In the genomic region with DNA sequence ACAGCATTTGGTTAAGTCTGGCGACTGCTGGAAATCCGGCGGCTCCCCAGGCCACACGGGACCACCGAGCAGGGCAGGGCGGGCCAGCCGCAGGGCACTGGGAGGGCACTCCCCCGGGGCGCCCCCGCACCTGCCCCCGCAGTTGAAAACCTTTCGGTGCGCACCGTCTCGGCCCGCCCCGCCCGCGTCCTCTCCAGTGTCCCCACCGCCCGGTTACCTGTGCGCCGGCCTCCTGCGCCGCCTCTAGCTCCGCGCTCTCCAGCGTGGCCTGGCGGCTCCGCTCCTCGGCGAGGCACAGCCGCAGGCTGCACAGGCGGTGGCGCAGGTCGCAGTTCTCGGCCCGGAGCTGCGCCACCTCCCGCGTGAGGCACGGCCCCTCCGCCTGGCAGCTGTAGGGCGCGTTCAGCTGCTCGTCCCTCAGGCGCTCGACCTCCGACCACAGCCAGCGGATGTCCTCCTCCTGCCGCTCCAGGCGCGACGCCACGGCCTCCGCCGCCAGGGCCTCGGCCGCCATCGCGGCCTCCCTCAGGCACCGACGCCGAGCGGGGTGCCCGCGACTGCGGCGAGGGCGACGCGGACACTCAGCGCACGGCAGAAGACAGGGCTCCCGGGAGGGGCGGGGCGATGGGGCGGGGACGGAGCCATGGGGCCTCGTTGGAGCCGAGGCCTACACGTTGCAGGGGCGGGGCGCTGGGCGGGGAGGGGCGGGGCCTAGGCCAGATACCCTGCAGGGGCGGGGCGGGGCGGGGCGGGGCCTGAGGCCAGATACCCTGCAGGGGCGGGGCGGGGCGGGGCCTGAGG, we compare ENCODE assay signal across 1 cellular context.
A peak's percentile ranks its signal among the peaks of the same experiment; 100 is the strongest.
TF ChIP-seq lines count a peak whose summit lies in the region.

A gene (minus strand): TSS at position 600 of the 801 bp plus-strand sequence. CDS start 86 bp downstream, at position 514.

TF ChIP-seq in HepG2, 621 proteins besides CTCF, POLR2A, EP300 and RAD21 (continued from another document and continues in another):
- TF ChIP-seq, protein P1, sequence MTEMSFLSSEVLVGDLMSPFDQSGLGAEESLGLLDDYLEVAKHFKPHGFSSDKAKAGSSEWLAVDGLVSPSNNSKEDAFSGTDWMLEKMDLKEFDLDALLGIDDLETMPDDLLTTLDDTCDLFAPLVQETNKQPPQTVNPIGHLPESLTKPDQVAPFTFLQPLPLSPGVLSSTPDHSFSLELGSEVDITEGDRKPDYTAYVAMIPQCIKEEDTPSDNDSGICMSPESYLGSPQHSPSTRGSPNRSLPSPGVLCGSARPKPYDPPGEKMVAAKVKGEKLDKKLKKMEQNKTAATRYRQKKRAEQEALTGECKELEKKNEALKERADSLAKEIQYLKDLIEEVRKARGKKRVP (CRISPR knock-in tag; IDR thresholded peaks at IDR 0.05), result peak in 1 of 2 experiments; percentile 68; a peak in 1 of 4 replicates
- TF ChIP-seq ESRRA (CRISPR knock-in tag; IDR thresholded peaks at IDR 0.05; ENCODE audit: low read depth) (peak; percentile 61; the same call in 1 of the 2 replicates), HMG20B (CRISPR knock-in tag; conservative IDR thresholded peaks at IDR 0.05) (no peak), ZNF20 (CRISPR knock-in tag; IDR thresholded peaks at IDR 0.05) (no peak), SMAD1 (CRISPR knock-in tag; IDR thresholded peaks at IDR 0.05; ENCODE audit: borderline replicate concordance, low read depth) (peak; percentile 94; the same call in 1 of the 2 replicates), NFATC3 (CRISPR knock-in tag; IDR thresholded peaks at IDR 0.05) (no peak), RBM22 (optimal IDR thresholded peaks at IDR 0.05; ENCODE audit: low read length) (no peak), POLR2G (IDR thresholded peaks at IDR 0.05; ENCODE audit: low read depth, low read length) (peak; percentile 97), ZNF468 (CRISPR knock-in tag; IDR thresholded peaks at IDR 0.05) (peak; percentile 84; the same call in 1 of the 2 replicates), PHF21A (CRISPR knock-in tag; IDR thresholded peaks at IDR 0.05) (no peak; the same call in 1 of the 2 replicates), ZNF670 (CRISPR knock-in tag; IDR thresholded peaks at IDR 0.05; ENCODE audit: borderline replicate concordance) (peak; percentile 75; the same call in 1 of the 2 replicates), REXO4 (CRISPR knock-in tag; IDR thresholded peaks at IDR 0.05; ENCODE audit: borderline replicate concordance) (peak; percentile 89; the same call in 1 of the 2 replicates), ZNF841 (CRISPR knock-in tag; IDR thresholded peaks at IDR 0.05; ENCODE audit: borderline replicate concordance) (peak; percentile 71; the same call in 1 of the 2 replicates), KLF13 (CRISPR knock-in tag; IDR thresholded peaks at IDR 0.05) (peak; percentile 75; the same call in 1 of the 2 replicates), ZNF282 (IDR thresholded peaks at IDR 0.05; ENCODE audit: partially characterized antibody) (no peak), NKX3-1 (CRISPR knock-in tag; IDR thresholded peaks at IDR 0.05) (no peak), ZNF616 (CRISPR knock-in tag; IDR thresholded peaks at IDR 0.05; ENCODE audit: low read depth) (peak; percentile 90), ZNF615 (CRISPR knock-in tag; IDR thresholded peaks at IDR 0.05; ENCODE audit: borderline replicate concordance) (0 out of 2 replicates have a peak, but pooled peaks have one; percentile 50), ZNF337 (CRISPR knock-in tag; IDR thresholded peaks at IDR 0.05; ENCODE audit: borderline replicate concordance, low read depth) (no peak), SNAI1 (CRISPR knock-in tag; IDR thresholded peaks at IDR 0.05; ENCODE audit: borderline replicate concordance) (no peak), ZNF605 (CRISPR knock-in tag; IDR thresholded peaks at IDR 0.05) (no peak), ZNF329 (CRISPR knock-in tag; IDR thresholded peaks at IDR 0.05; ENCODE audit: low read depth) (peak; percentile 94), MEF2D (CRISPR knock-in tag; IDR thresholded peaks at IDR 0.05) (no peak), HNRNPUL1 (IDR thresholded peaks at IDR 0.05; ENCODE audit: low read depth, low read length) (no peak), STAT5B (CRISPR knock-in tag; IDR thresholded peaks at IDR 0.05) (no peak), FOXK1 (CRISPR knock-in tag; IDR thresholded peaks at IDR 0.05; ENCODE audit: borderline replicate concordance, low read depth) (no peak), THAP11 (CRISPR knock-in tag; IDR thresholded peaks at IDR 0.05) (peak; percentile 67), ZNF260 (CRISPR knock-in tag; IDR thresholded peaks at IDR 0.05; ENCODE audit: borderline replicate concordance, low read depth) (no peak), MEIS2 (CRISPR knock-in tag; IDR thresholded peaks at IDR 0.05) (peak; percentile 36; the same call in 1 of the 2 replicates), KDM3A (CRISPR knock-in tag; IDR thresholded peaks at IDR 0.05; ENCODE audit: low read depth) (no peak; the same call in 1 of the 2 replicates), SRSF9 (IDR thresholded peaks at IDR 0.05; ENCODE audit: borderline replicate concordance, insufficient read depth, low read depth, low read length, poor library complexity, severe bottlenecking) (no peak), ZNF234 (CRISPR knock-in tag; conservative IDR thresholded peaks at IDR 0.05) (peak; percentile 49; the same call in 1 of the 2 replicates), ZNF768 (CRISPR knock-in tag; IDR thresholded peaks at IDR 0.05) (peak; percentile 80; the same call in 1 of the 2 replicates), HHEX (CRISPR knock-in tag; IDR thresholded peaks at IDR 0.05) (no peak), ZFP1 (CRISPR knock-in tag; IDR thresholded peaks at IDR 0.05) (no peak), MBD4 (IDR thresholded peaks at IDR 0.05; ENCODE audit: borderline replicate concordance, low read length) (no peak), SP1 (IDR thresholded peaks at IDR 0.05) (no peak), SP1 (CRISPR knock-in tag; IDR thresholded peaks at IDR 0.05) (no peak), TBL1XR1 (IDR thresholded peaks at IDR 0.05; ENCODE audit: borderline replicate concordance, low read length, partially characterized antibody) (no peak), CBX2 (IDR thresholded peaks at IDR 0.05; ENCODE audit: low read depth, low read length) (no peak), CBX2 (CRISPR knock-in tag; IDR thresholded peaks at IDR 0.05; ENCODE audit: low read depth) (peak; percentile 88; the same call in 1 of the 2 replicates), DPF2 (CRISPR knock-in tag; IDR thresholded peaks at IDR 0.05; ENCODE audit: borderline replicate concordance, low read depth) (no peak), SRSF1 (optimal IDR thresholded peaks at IDR 0.05; ENCODE audit: low read depth, low read length) (no peak), MATR3 (CRISPR knock-in tag; IDR thresholded peaks at IDR 0.05) (no peak), SP140L (CRISPR knock-in tag; IDR thresholded peaks at IDR 0.05; ENCODE audit: borderline replicate concordance) (no peak), KAT2B (IDR thresholded peaks at IDR 0.05; ENCODE audit: borderline replicate concordance, low read depth, low read length) (no peak)
- TF ChIP-seq, protein P2, sequence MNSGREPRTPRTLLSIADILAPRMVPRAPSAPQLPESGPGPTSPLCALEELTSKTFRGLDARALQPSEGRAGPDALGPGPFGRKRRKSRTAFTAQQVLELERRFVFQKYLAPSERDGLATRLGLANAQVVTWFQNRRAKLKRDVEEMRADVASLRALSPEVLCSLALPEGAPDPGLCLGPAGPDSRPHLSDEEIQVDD (CRISPR knock-in tag; IDR thresholded peaks at IDR 0.05; ENCODE audit: borderline replicate concordance), result peak; percentile 94
- TF ChIP-seq, protein P3, sequence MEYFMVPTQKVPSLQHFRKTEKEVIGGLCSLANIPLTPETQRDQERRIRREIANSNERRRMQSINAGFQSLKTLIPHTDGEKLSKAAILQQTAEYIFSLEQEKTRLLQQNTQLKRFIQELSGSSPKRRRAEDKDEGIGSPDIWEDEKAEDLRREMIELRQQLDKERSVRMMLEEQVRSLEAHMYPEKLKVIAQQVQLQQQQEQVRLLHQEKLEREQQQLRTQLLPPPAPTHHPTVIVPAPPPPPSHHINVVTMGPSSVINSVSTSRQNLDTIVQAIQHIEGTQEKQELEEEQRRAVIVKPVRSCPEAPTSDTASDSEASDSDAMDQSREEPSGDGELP (IDR thresholded peaks at IDR 0.05; ENCODE audit: borderline replicate concordance, low read depth), result peak; percentile 52; the same call in 1 of the 2 replicates
- TF ChIP-seq, protein P4, sequence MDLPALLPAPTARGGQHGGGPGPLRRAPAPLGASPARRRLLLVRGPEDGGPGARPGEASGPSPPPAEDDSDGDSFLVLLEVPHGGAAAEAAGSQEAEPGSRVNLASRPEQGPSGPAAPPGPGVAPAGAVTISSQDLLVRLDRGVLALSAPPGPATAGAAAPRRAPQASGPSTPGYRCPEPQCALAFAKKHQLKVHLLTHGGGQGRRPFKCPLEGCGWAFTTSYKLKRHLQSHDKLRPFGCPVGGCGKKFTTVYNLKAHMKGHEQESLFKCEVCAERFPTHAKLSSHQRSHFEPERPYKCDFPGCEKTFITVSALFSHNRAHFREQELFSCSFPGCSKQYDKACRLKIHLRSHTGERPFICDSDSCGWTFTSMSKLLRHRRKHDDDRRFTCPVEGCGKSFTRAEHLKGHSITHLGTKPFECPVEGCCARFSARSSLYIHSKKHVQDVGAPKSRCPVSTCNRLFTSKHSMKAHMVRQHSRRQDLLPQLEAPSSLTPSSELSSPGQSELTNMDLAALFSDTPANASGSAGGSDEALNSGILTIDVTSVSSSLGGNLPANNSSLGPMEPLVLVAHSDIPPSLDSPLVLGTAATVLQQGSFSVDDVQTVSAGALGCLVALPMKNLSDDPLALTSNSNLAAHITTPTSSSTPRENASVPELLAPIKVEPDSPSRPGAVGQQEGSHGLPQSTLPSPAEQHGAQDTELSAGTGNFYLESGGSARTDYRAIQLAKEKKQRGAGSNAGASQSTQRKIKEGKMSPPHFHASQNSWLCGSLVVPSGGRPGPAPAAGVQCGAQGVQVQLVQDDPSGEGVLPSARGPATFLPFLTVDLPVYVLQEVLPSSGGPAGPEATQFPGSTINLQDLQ (CRISPR knock-in tag; IDR thresholded peaks at IDR 0.05), result no peak; the same call in 1 of the 2 replicates
- TF ChIP-seq, protein P5, sequence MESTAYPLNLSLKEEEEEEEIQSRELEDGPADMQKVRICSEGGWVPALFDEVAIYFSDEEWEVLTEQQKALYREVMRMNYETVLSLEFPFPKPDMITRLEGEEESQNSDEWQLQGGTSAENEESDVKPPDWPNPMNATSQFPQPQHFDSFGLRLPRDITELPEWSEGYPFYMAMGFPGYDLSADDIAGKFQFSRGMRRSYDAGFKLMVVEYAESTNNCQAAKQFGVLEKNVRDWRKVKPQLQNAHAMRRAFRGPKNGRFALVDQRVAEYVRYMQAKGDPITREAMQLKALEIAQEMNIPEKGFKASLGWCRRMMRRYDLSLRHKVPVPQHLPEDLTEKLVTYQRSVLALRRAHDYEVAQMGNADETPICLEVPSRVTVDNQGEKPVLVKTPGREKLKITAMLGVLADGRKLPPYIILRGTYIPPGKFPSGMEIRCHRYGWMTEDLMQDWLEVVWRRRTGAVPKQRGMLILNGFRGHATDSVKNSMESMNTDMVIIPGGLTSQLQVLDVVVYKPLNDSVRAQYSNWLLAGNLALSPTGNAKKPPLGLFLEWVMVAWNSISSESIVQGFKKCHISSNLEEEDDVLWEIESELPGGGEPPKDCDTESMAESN (CRISPR knock-in tag; conservative IDR thresholded peaks at IDR 0.05), result peak; percentile 99
- TF ChIP-seq, protein P6, sequence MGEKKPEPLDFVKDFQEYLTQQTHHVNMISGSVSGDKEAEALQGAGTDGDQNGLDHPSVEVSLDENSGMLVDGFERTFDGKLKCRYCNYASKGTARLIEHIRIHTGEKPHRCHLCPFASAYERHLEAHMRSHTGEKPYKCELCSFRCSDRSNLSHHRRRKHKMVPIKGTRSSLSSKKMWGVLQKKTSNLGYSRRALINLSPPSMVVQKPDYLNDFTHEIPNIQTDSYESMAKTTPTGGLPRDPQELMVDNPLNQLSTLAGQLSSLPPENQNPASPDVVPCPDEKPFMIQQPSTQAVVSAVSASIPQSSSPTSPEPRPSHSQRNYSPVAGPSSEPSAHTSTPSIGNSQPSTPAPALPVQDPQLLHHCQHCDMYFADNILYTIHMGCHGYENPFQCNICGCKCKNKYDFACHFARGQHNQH (CRISPR knock-in tag; IDR thresholded peaks at IDR 0.05), result peak; percentile 56; the same call in 1 of the 2 replicates
- TF ChIP-seq, protein P7, sequence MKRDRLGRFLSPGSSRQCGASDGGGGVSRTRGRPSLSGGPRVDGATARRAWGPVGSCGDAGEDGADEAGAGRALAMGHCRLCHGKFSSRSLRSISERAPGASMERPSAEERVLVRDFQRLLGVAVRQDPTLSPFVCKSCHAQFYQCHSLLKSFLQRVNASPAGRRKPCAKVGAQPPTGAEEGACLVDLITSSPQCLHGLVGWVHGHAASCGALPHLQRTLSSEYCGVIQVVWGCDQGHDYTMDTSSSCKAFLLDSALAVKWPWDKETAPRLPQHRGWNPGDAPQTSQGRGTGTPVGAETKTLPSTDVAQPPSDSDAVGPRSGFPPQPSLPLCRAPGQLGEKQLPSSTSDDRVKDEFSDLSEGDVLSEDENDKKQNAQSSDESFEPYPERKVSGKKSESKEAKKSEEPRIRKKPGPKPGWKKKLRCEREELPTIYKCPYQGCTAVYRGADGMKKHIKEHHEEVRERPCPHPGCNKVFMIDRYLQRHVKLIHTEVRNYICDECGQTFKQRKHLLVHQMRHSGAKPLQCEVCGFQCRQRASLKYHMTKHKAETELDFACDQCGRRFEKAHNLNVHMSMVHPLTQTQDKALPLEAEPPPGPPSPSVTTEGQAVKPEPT (CRISPR knock-in tag; IDR thresholded peaks at IDR 0.05; ENCODE audit: low read depth), result peak; percentile 91; the same call in 1 of the 2 replicates
- TF ChIP-seq, protein P8, sequence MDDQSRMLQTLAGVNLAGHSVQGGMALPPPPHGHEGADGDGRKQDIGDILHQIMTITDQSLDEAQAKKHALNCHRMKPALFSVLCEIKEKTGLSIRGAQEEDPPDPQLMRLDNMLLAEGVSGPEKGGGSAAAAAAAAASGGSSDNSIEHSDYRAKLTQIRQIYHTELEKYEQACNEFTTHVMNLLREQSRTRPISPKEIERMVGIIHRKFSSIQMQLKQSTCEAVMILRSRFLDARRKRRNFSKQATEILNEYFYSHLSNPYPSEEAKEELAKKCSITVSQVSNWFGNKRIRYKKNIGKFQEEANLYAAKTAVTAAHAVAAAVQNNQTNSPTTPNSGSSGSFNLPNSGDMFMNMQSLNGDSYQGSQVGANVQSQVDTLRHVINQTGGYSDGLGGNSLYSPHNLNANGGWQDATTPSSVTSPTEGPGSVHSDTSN (CRISPR knock-in tag; IDR thresholded peaks at IDR 0.05; ENCODE audit: borderline replicate concordance), result no peak
- TF ChIP-seq, protein P9, sequence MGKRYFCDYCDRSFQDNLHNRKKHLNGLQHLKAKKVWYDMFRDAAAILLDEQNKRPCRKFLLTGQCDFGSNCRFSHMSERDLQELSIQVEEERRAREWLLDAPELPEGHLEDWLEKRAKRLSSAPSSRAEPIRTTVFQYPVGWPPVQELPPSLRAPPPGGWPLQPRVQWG (CRISPR knock-in tag; IDR thresholded peaks at IDR 0.05; ENCODE audit: borderline replicate concordance, low read depth), result no peak
- TF ChIP-seq, protein P10, sequence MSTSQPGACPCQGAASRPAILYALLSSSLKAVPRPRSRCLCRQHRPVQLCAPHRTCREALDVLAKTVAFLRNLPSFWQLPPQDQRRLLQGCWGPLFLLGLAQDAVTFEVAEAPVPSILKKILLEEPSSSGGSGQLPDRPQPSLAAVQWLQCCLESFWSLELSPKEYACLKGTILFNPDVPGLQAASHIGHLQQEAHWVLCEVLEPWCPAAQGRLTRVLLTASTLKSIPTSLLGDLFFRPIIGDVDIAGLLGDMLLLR (CRISPR knock-in tag; IDR thresholded peaks at IDR 0.05), result peak; percentile 95
